Comparison of ENCODE assay signal across 19 cellular contexts in the genomic region with DNA sequence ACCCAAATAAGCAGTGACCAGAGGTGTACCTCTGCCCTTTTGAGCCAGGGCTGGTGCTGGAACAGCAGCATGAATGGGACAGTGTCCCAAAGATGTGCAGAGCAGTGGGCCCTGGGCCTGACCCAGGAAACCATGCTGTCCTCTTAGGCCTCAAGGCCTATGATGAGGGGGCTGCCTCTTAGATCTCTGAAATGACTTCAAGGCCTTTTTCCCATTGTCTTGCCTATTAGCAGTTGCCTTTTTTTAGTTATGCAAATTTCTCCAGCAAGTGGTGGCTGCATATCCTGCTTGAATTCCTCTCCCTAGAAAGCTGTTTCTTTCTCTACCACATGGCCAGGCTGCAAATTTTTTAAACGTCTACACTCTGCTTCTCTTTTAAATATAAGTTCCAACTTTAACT.
DNase-seq lines count a peak whose midpoint lies in the region; ATAC-seq and TF ChIP-seq lines count a peak whose summit lies in the region.
"Had no signal": no experiment of that assay in that cellular context is flagged by ENCODE, and none has a peak within 500 bp of the region (broad histone marks: within the 10 kb centered on the region; RNA-seq: fewer than 3 reads in every experiment).

No MANE protein-coding gene starts in this region.

- H4K20me1 ChIP-seq in H9 (ENCODE audit: control insufficient read depth, insufficient read depth, insufficient read length), result no peaks in the 10 kb centered on the region

- H2BK120ac ChIP-seq in H9 (ENCODE audit: low read depth, low read length, poor library complexity, severe bottlenecking), result no peak overlapping the region

- no peak overlapping the region for H4K8ac ChIP-seq in H9 (replicated peaks; ENCODE audit: insufficient read length, low read depth, low read length)

- H3K4me3 Mint-ChIP-seq in CD4-positive, CD25-positive, alpha-beta regulatory T cell, result peak overlapping the region in 2 of 4 donors; percentile 3 to 8
- H3K4me3 Mint-ChIP-seq in H9 (no peak overlapping the region), WTC11 (no peak overlapping the region)
- H3K4me3 Mint-ChIP-seq in naive thymus-derived CD4-positive, alpha-beta T cell, result peak overlapping the region in 5 of 10 donors; percentile 16 to 58 (median 40)
- no peak overlapping the region for H3K4me3 Mint-ChIP-seq in activated CD8-positive, alpha-beta memory T cell treated with anti-CD3 and anti-CD28 coated beads, Interleukin-2, amount 10 ng/mL, durations not matched to agents 7 days and 5 days
- H3K4me3 Mint-ChIP-seq: IgD-negative memory B cell had no signal

- H3K18ac ChIP-seq in H9 (ENCODE audit: insufficient read length, low read depth, low read length), result no peak overlapping the region

- no peak overlapping the region for H3K9ac ChIP-seq in H9 (ENCODE audit: extremely low read depth, insufficient read length, low read length)

- no peaks in the 10 kb centered on the region for H3K23me2 ChIP-seq in H9 (ENCODE audit: insufficient read length, low read depth, low read length, poor library complexity, severe bottlenecking)

- no peaks in the 10 kb centered on the region for H3K79me2 ChIP-seq in H9 (ENCODE audit: insufficient read depth, low read length)

- no peak overlapping the region for H3K4ac ChIP-seq in H9 (ENCODE audit: low read depth, low read length)

- H3K4me3 ChIP-seq in CD4-positive, CD25-positive, alpha-beta regulatory T cell (ENCODE audit: low read depth, low read length), result no peak overlapping the region
- no peak overlapping the region for H3K4me3 ChIP-seq in naive thymus-derived CD4-positive, alpha-beta T cell (ENCODE audit: low read length)
- H3K4me3 ChIP-seq: A549, HAP-1 had no signal

- H4K5ac ChIP-seq in H9 (ENCODE audit: insufficient read length, low read depth, low read length), result no peak overlapping the region

- H4K91ac ChIP-seq in H9 (ENCODE audit: insufficient read length, low read depth, low read length), result no peak overlapping the region

- H3K27me3 ChIP-seq in CD4-positive, CD25-positive, alpha-beta regulatory T cell (ENCODE audit: control insufficient read depth, insufficient read depth, low read length), result no peaks in the 10 kb centered on the region
- no peaks in the 10 kb centered on the region for H3K27me3 ChIP-seq in H9 (ENCODE audit: insufficient read depth, low read length)
- no peaks in the 10 kb centered on the region for H3K27me3 ChIP-seq in naive thymus-derived CD4-positive, alpha-beta T cell (ENCODE audit: control insufficient read depth in 2 of 2, insufficient read depth in 2 of 2, low read length in 2 of 2)
- H3K27me3 ChIP-seq: BE2C had no signal

- no peaks in the 10 kb centered on the region for H3K27me3 Mint-ChIP-seq in CD4-positive, CD25-positive, alpha-beta regulatory T cell
- H3K27me3 Mint-ChIP-seq in H9 (ENCODE audit: low read depth) (0 out of 2 replicates have a peak, but pooled peaks cover 1% of the 10 kb centered on the region), WTC11 (ENCODE audit: low read depth) (no peaks in the 10 kb centered on the region)
- H3K27me3 Mint-ChIP-seq in naive thymus-derived CD4-positive, alpha-beta T cell, result no peaks in the 10 kb centered on the region
- H3K27me3 Mint-ChIP-seq in activated CD8-positive, alpha-beta memory T cell treated with anti-CD3 and anti-CD28 coated beads, Interleukin-2, amount 10 ng/mL, durations not matched to agents 7 days and 5 days, result no peaks in the 10 kb centered on the region

- no peaks in the 10 kb centered on the region for H3K36me3 ChIP-seq in CD4-positive, CD25-positive, alpha-beta regulatory T cell (ENCODE audit: control insufficient read depth, insufficient read depth, low read length)
- no peaks in the 10 kb centered on the region for H3K36me3 ChIP-seq in naive thymus-derived CD4-positive, alpha-beta T cell (ENCODE audit: control insufficient read depth in 2 of 3, insufficient read depth in 3 of 3, low read length in 3 of 3)
- H3K36me3 ChIP-seq: BE2C, HAP-1 had no signal

- no peaks in the 10 kb centered on the region for H3K79me1 ChIP-seq in H9 (ENCODE audit: insufficient read depth, low read depth, low read length, poor library complexity, severe bottlenecking)

- H2BK12ac ChIP-seq in H9 (ENCODE audit: insufficient read length, low read depth, low read length), result no peak overlapping the region

- peaks cover 0 to 29% (median 3%) of the 10 kb centered on the region in 7 donors for H3K9me3 Mint-ChIP-seq in CD4-positive, CD25-positive, alpha-beta regulatory T cell
- H3K9me3 Mint-ChIP-seq in H9 (peaks cover 36 to 38% of the 10 kb centered on the region in 2 experiments), WTC11 (peaks cover 53% of the 10 kb centered on the region)
- H3K9me3 Mint-ChIP-seq in naive thymus-derived CD4-positive, alpha-beta T cell, result peaks cover 8 to 52% (median 25%) of the 10 kb centered on the region in 11 donors
- H3K9me3 Mint-ChIP-seq in activated CD8-positive, alpha-beta memory T cell treated with anti-CD3 and anti-CD28 coated beads, Interleukin-2, amount 10 ng/mL, durations not matched to agents 7 days and 5 days (ENCODE audit: low read depth), result peaks cover 17% of the 10 kb centered on the region

- no peak overlapping the region for H3T11ph ChIP-seq in H9 (ENCODE audit: low read length)

- no peak overlapping the region for H2BK15ac ChIP-seq in H9 (ENCODE audit: low read depth, low read length)

- H3K4me1 Mint-ChIP-seq in CD4-positive, CD25-positive, alpha-beta regulatory T cell, result peaks cover 20 to 79% (median 63%) of the 10 kb centered on the region in 4 donors
- peaks cover 25 to 29% of the 10 kb centered on the region in 2 experiments for H3K4me1 Mint-ChIP-seq in H9
- H3K4me1 Mint-ChIP-seq in WTC11, result peaks cover 24% of the 10 kb centered on the region
- peaks cover 34 to 89% (median 84%) of the 10 kb centered on the region in 7 donors for H3K4me1 Mint-ChIP-seq in naive thymus-derived CD4-positive, alpha-beta T cell
- H3K4me1 Mint-ChIP-seq in activated CD8-positive, alpha-beta memory T cell treated with anti-CD3 and anti-CD28 coated beads, Interleukin-2, amount 10 ng/mL, durations not matched to agents 7 days and 5 days, result peaks cover 29% of the 10 kb centered on the region

- H3K56ac ChIP-seq in H9 (ENCODE audit: insufficient read length, low read depth, low read length), result no peak overlapping the region

- WGBS in H9 (ENCODE audit: extremely low coverage, insufficient read length, low lambda C conversion rate), result no CpG with 5 or more reads among the region's 1 CpG

- intact Hi-C loops in naive thymus-derived CD4-positive, alpha-beta T cell (cut with micrococcal nuclease), result loop anchor here (10.0 kb wide), 2 partner anchors 311 to 321 kb away; no protein-coding TSS in a partner anchor

- POLR2A ChIA-PET in WTC11 (lab: Charles Lee), result interaction anchor here (0.6 kb wide), 1 partner anchor 693 kb away, joined by 3 read pairs; no protein-coding TSS in a partner anchor
- POLR2A ChIA-PET in naive thymus-derived CD4-positive, alpha-beta T cell (lab: Charles Lee), result interaction anchor here (1.3 kb wide), 1 partner anchor 12 kb away, joined by 4 read pairs; no protein-coding TSS in a partner anchor

- H3K27ac Mint-ChIP-seq in CD4-positive, CD25-positive, alpha-beta regulatory T cell, result peak overlapping the region in 2 of 3 donors; percentile 20 to 39
- H3K27ac Mint-ChIP-seq in H9, result peak overlapping the region in 2 of 3 experiments; percentile 16 to 29; a peak in 5 of 7 replicates
- peak overlapping the region; percentile 26; the same call in 1 of the 2 replicates for H3K27ac Mint-ChIP-seq in WTC11
- H3K27ac Mint-ChIP-seq in naive thymus-derived CD4-positive, alpha-beta T cell, result peak overlapping the region in 7 of 9 donors; percentile 12 to 81 (median 53)
- no peak overlapping the region for H3K27ac Mint-ChIP-seq in activated CD8-positive, alpha-beta memory T cell treated with anti-CD3 and anti-CD28 coated beads, Interleukin-2, amount 10 ng/mL, durations not matched to agents 7 days and 5 days
- H3K27ac Mint-ChIP-seq: IgD-negative memory B cell had no signal

- no peak for DNase-seq in CD4-positive, CD25-positive, alpha-beta regulatory T cell
- DNase-seq in H9 (peak; percentile 42), WTC11 (ENCODE audit: low spot score) (no peak), epidermal melanocyte (ENCODE audit: insufficient read length, low spot score) (no peak)
- no peak for DNase-seq in naive thymus-derived CD4-positive, alpha-beta T cell
- DNase-seq in activated CD8-positive, alpha-beta memory T cell treated with anti-CD3 and anti-CD28 coated beads, Interleukin-2, amount 10 ng/mL, durations not matched to agents 7 days and 5 days, result no peak
- DNase-seq: BE2C, GF-D8, NCI-H1105, NCI-H146, NCI-H2029, NCI-H2227 treated with DMSO at 0.1 percent for 48 hours, NCI-H510A, NCI-H748 treated with DMSO at 0.1 percent for 48 hours had no signal

- H2BK20ac ChIP-seq in H9 (ENCODE audit: low read depth, low read length, poor library complexity, severe bottlenecking), result no peak overlapping the region

- H3K36me3 Mint-ChIP-seq in CD4-positive, CD25-positive, alpha-beta regulatory T cell, result peaks cover 9% of the 10 kb centered on the region
- peaks cover 28 to 44% (median 29%) of the 10 kb centered on the region in 3 experiments for H3K36me3 Mint-ChIP-seq in H9 (ENCODE audit: insufficient read depth in 1 of 3, low read depth in 3 of 3)
- peaks cover 47% of the 10 kb centered on the region for H3K36me3 Mint-ChIP-seq in WTC11
- H3K36me3 Mint-ChIP-seq in naive thymus-derived CD4-positive, alpha-beta T cell, result peaks cover 5 to 40% (median 21%) of the 10 kb centered on the region in 5 donors
- H3K36me3 Mint-ChIP-seq in activated CD8-positive, alpha-beta memory T cell treated with anti-CD3 and anti-CD28 coated beads, Interleukin-2, amount 10 ng/mL, durations not matched to agents 7 days and 5 days, result peaks cover 18% of the 10 kb centered on the region

- H2BK5ac ChIP-seq in H9 (ENCODE audit: insufficient read length, low read length), result no peak overlapping the region

- H3K4me2 ChIP-seq in H9 (ENCODE audit: insufficient read depth, insufficient read length, low read length), result no peak overlapping the region
- H3K4me2 ChIP-seq: A549 had no signal

- H3K27ac ChIP-seq in CD4-positive, CD25-positive, alpha-beta regulatory T cell (ENCODE audit: insufficient read depth, low read length, poor library complexity, severe bottlenecking), result no peak overlapping the region
- no peak overlapping the region for H3K27ac ChIP-seq in H9 (ENCODE audit: insufficient read length, low read depth, low read length)
- H3K27ac ChIP-seq in naive thymus-derived CD4-positive, alpha-beta T cell (ENCODE audit: low read depth, low read length), result no peak overlapping the region
- H3K27ac ChIP-seq: A549 had no signal

- H3K4me1 ChIP-seq in CD4-positive, CD25-positive, alpha-beta regulatory T cell (ENCODE audit: control insufficient read depth, insufficient read depth, low read length, poor library complexity, severe bottlenecking), result peaks cover 62% of the 10 kb centered on the region
- H3K4me1 ChIP-seq in H9 (ENCODE audit: insufficient read depth, low read length), result no peaks in the 10 kb centered on the region
- H3K4me1 ChIP-seq in naive thymus-derived CD4-positive, alpha-beta T cell (ENCODE audit: control insufficient read depth in 2 of 2, insufficient read depth in 2 of 2, low read length in 2 of 2), result peaks cover 45 to 62% of the 10 kb centered on the region in 2 donors
- H3K4me1 ChIP-seq: A549, BE2C had no signal

- CTCF ChIA-PET in WTC11 (lab: Charles Lee), result no interaction called here
- CTCF ChIA-PET in naive thymus-derived CD4-positive, alpha-beta T cell (lab: Charles Lee), result no interaction called here
- CTCF ChIA-PET in activated CD8-positive, alpha-beta memory T cell treated with anti-CD3 and anti-CD28 coated beads, Interleukin-2, amount 10 ng/mL, durations not matched to agents 7 days and 5 days (lab: Charles Lee), result no interaction called here

- TF ChIP-seq CTCF in H9 (conservative IDR thresholded peaks at IDR 0.05) (no peak), WTC11 (IDR thresholded peaks at IDR 0.05) (no peak)

- H3K23ac ChIP-seq in H9 (ENCODE audit: insufficient read length, low read depth, low read length), result no peak overlapping the region

- H3K9me3 ChIP-seq in CD4-positive, CD25-positive, alpha-beta regulatory T cell (ENCODE audit: control insufficient read depth in 2 of 2, low read length in 2 of 2), result peaks cover 3 to 9% of the 10 kb centered on the region in 2 experiments
- peaks cover 10% of the 10 kb centered on the region for H3K9me3 ChIP-seq in H9 (ENCODE audit: control insufficient read depth, low read depth, low read length)
- H3K9me3 ChIP-seq in naive thymus-derived CD4-positive, alpha-beta T cell (ENCODE audit: control insufficient read depth in 2 of 3, low read length in 3 of 3), result peaks cover 0 to 12% (median 0%) of the 10 kb centered on the region in 3 experiments
- H3K9me3 ChIP-seq: A549, BE2C, HAP-1 had no signal

- H3K14ac ChIP-seq in H9 (ENCODE audit: insufficient read depth, low read length), result no peak overlapping the region

- H2AK5ac ChIP-seq in H9 (ENCODE audit: insufficient read length, low read length), result no peak overlapping the region

- H2AFZ ChIP-seq in H9 (ENCODE audit: low read length), result no peak overlapping the region

- no peak for ATAC-seq in CD4-positive, CD25-positive, alpha-beta regulatory T cell (ENCODE audit: low read depth in 2 of 2)
- ATAC-seq in WTC11 (peak; percentile 90), GM18907 (IDR thresholded peaks at IDR 0.05; ENCODE audit: unreplicated experiment) (no peak)
- ATAC-seq in naive thymus-derived CD4-positive, alpha-beta T cell, result no peak
- no peak for ATAC-seq in activated CD8-positive, alpha-beta memory T cell treated with anti-CD3 and anti-CD28 coated beads, Interleukin-2, amount 10 ng/mL, durations not matched to agents 7 days and 5 days
- ATAC-seq: A549, Panc1 had no signal
